32 cellular contexts compared by ENCODE assay signal in genomic region chr4:65344278-65344825, GRCh38.
DNase-seq lines count a peak whose midpoint lies in the region; ATAC-seq and TF ChIP-seq lines count a peak whose summit lies in the region.
"Had no signal": no experiment of that assay in that cellular context is flagged by ENCODE, and none has a peak within 500 bp of the region (broad histone marks: within the 10 kb centered on the region; RNA-seq: fewer than 3 reads in every experiment).

No MANE protein-coding gene starts in this region.

- WGBS in thyroid gland, 2 donors: 71 to 77% methylated on average over 4 of the region's 4 CpGs
- WGBS in prostate gland: 41% methylated on average over 4 of the region's 4 CpGs

- TF ChIP-seq POLR2A in thyroid gland (IDR thresholded peaks at IDR 0.05): no peak
- no peak for TF ChIP-seq POLR2A in prostate gland (IDR thresholded peaks at IDR 0.05)

- intact Hi-C loops in A673 (cut with micrococcal nuclease; ENCODE audit: unreplicated experiment) (no loop called here), thyroid gland (cut with DNase I) (no loop called here), prostate gland (cut with DNase I) (no loop called here)

- no peaks in the 10 kb centered on the region for H3K4me1 ChIP-seq in A673 (ENCODE audit: insufficient read depth, low read length, poor library complexity, severe bottlenecking)
- no peaks in the 10 kb centered on the region for H3K4me1 ChIP-seq in thyroid gland
- no peaks in the 10 kb centered on the region for H3K4me1 ChIP-seq in prostate gland (replicated peaks)
- H3K4me1 ChIP-seq: adrenal gland, gastrocnemius medialis, lower lobe of right lung, upper lobe of left lung had no signal

- TF ChIP-seq CTCF in A673 (conservative IDR thresholded peaks at IDR 0.05; ENCODE audit: low read depth, low read length): no peak
- no peak for TF ChIP-seq CTCF in choroid plexus epithelial cell (conservative IDR thresholded peaks at IDR 0.05; ENCODE audit: low read depth, low read length)
- no peak for TF ChIP-seq CTCF in thyroid gland (IDR thresholded peaks at IDR 0.05)
- TF ChIP-seq CTCF in prostate gland (IDR thresholded peaks at IDR 0.05): no peak

- peak; percentile 23 for DNase-seq in A673 (ENCODE audit: low spot score)
- DNase-seq in OCI-M1 (lab: John Stamatoyannopoulos, UW): peak; percentile 20
- DNase-seq in choroid plexus epithelial cell (ENCODE audit: low read depth): peak; percentile 2
- peak; percentile 22 for DNase-seq in iris pigment epithelial cell (ENCODE audit: low read depth)
- DNase-seq in thyroid gland: no peak
- DNase-seq in prostate gland (ENCODE audit: low spot score): no peak
- DNase-seq: activated CD4-positive, alpha-beta memory T cell treated with anti-CD3 and anti-CD28 coated beads for 36 hours; activated CD4-positive, CD25-positive, alpha-beta regulatory T cell treated with anti-CD3 and anti-CD28 coated beads, Interleukin-2, amount 50 U/mL, for 72 hours; activated CD8-positive, alpha-beta memory T cell treated with anti-CD3 and anti-CD28 coated beads, Interleukin-2, amount 50 U/mL, for 4 hours; activated naive CD4-positive, alpha-beta T cell treated with Interleukin-2 at 50 U/mL for 16 hours; adrenal gland; cortex of kidney; effector memory CD8-positive, alpha-beta T cell; esophagus squamous epithelium; gastrocnemius medialis; lower lobe of right lung; midbrain; naive thymus-derived CD8-positive, alpha-beta T cell; NCI-H1436; NCI-H2081; NCI-H524 treated with DMSO at 0.1 percent for 48 hours; SHP77; stimulated activated naive B cell treated with anti-CD40 and anti-IgM and Interleukin-4, amounts not matched to agents 10 μg/mL and 1 μg/mL and 100 μg/mL, for 72 hours; upper lobe of left lung had no signal

- H3K36me3 ChIP-seq in A673 (ENCODE audit: insufficient read depth, low read length, poor library complexity, severe bottlenecking) (no peaks in the 10 kb centered on the region), thyroid gland (no peaks in the 10 kb centered on the region), prostate gland (no peaks in the 10 kb centered on the region)
- H3K36me3 ChIP-seq: adrenal gland, cardiac muscle cell, esophagus squamous epithelium, gastrocnemius medialis, lower lobe of right lung, upper lobe of left lung had no signal

- CTCF ChIA-PET in A673 (lab: Charles Lee): no interaction called here

- no peak for ATAC-seq in HG03442 (IDR thresholded peaks at IDR 0.05; ENCODE audit: unreplicated experiment)
- no peak for ATAC-seq in HG03097 (IDR thresholded peaks at IDR 0.05; ENCODE audit: low FRiP score, unreplicated experiment)
- ATAC-seq: effector memory CD8-positive, alpha-beta T cell; gastrocnemius medialis; HCT116; HepG2; naive thymus-derived CD8-positive, alpha-beta T cell; Panc1; stimulated activated naive B cell treated with anti-CD40 and anti-IgM and Interleukin-4, amounts not matched to agents 10 μg/mL and 1 μg/mL and 100 μg/mL, for 72 hours had no signal

- no TSS peak for BruUV-seq in A673 (replicated peaks; lab: Mats Ljungman, UMichigan)

- H3K27ac ChIP-seq in A673 (ENCODE audit: low read depth, low read length, poor library complexity, severe bottlenecking): no peak overlapping the region
- no peak overlapping the region for H3K27ac ChIP-seq in thyroid gland
- H3K27ac ChIP-seq in prostate gland: no peak overlapping the region
- H3K27ac ChIP-seq: 22Rv1, adrenal gland, cardiac muscle cell, esophagus squamous epithelium, gastrocnemius medialis, hepatocyte, lower lobe of right lung, upper lobe of left lung had no signal

- H3K9me3 ChIP-seq in A673 (ENCODE audit: low read depth, low read length, poor library complexity, severe bottlenecking) (no peaks in the 10 kb centered on the region), thyroid gland (no peaks in the 10 kb centered on the region), prostate gland (no peaks in the 10 kb centered on the region)
- H3K9me3 ChIP-seq: adrenal gland, esophagus squamous epithelium, gastrocnemius medialis, lower lobe of right lung, upper lobe of left lung had no signal

- no peaks in the 10 kb centered on the region for H3K27me3 ChIP-seq in A673 (replicated peaks; ENCODE audit: insufficient read depth, low read depth, low read length, poor library complexity)
- no peaks in the 10 kb centered on the region for H3K27me3 ChIP-seq in thyroid gland
- H3K27me3 ChIP-seq in prostate gland (replicated peaks; ENCODE audit: insufficient read depth): no peaks in the 10 kb centered on the region
- H3K27me3 ChIP-seq: adrenal gland, cardiac muscle cell, esophagus squamous epithelium, gastrocnemius medialis, hepatocyte, upper lobe of left lung had no signal

- POLR2A ChIA-PET in A673 (lab: Charles Lee; ENCODE audit: low non-redundant PET): no interaction called here

- H3K4me3 ChIP-seq in A673 (ENCODE audit: low read depth, low read length, poor library complexity, severe bottlenecking) (no peak overlapping the region), choroid plexus epithelial cell (ENCODE audit: low read depth, low read length) (no peak overlapping the region), thyroid gland (replicated peaks in 1 of 3) (no peak overlapping the region), prostate gland (no peak overlapping the region)
- H3K4me3 ChIP-seq: adrenal gland, cardiac muscle cell, esophagus squamous epithelium, gastrocnemius medialis, hepatocyte, lower lobe of right lung, upper lobe of left lung had no signal

Comparison
In these comparisons a context has a peak if more than half of its experiments do, and no peak if none do; other contexts are left out.
1. DNase-seq: peak in A673 (single experiment), OCI-M1 (single experiment), choroid plexus epithelial cell (single experiment) and iris pigment epithelial cell (single experiment); none in thyroid gland (0 of 2) and prostate gland (single experiment).